Comparison of ENCODE assay signal across 39 cellular contexts in the genomic region with DNA sequence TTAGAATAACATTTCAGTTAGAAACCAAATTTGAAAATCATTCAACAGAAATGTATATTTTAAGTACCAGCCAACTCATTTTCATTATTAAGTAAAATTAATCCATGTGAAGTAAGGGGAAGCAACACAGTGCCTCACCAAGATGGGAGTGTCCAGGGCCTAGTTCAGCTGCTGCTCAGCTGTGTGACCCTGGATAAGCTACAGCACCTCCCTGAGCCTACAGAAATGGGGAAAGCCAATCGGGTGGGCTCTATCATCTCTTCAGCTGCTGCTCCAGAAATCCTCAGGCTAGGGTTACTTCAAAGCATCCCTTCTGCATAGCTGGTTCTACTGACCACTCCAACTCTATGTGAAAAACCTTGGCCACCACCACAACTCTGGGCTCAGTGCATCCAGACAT.
"Had no signal": no experiment of that assay in that cellular context is flagged by ENCODE, and none has a peak within 500 bp of the region (broad histone marks: within the 10 kb centered on the region; RNA-seq: fewer than 3 reads in every experiment).

No MANE protein-coding gene starts in this region.

- DNase-seq: activated CD4-positive, alpha-beta memory T cell treated with anti-CD3 and anti-CD28 coated beads, Interleukin-2, amount 10 ng/mL, durations not matched to agents 7 days and 5 days; activated CD4-positive, alpha-beta T cell treated with anti-CD3 and anti-CD28 coated beads for 1 hour; activated CD4-positive, alpha-beta T cell treated with anti-CD3 and anti-CD28 coated beads for 36 hours; activated CD4-positive, alpha-beta T cell treated with anti-CD3 and anti-CD28 coated beads for 48 hours; activated CD4-positive, alpha-beta T cell treated with anti-CD3 and anti-CD28 coated beads, Interleukin-2, amount 10 ng/mL, durations not matched to agents 7 days and 5 days; activated CD4-positive, alpha-beta T cell treated with anti-CD3 and anti-CD28 coated beads, Interleukin-2, amount 50 U/mL, for 48 hours; activated CD4-positive, CD25-positive, alpha-beta regulatory T cell; activated CD8-positive, alpha-beta memory T cell treated with anti-CD3 and anti-CD28 coated beads for 24 hours; activated CD8-positive, alpha-beta memory T cell treated with anti-CD3 and anti-CD28 coated beads, Interleukin-2, amount 10 ng/mL, durations not matched to agents 7 days and 5 days; activated CD8-positive, alpha-beta memory T cell treated with anti-CD3 and anti-CD28 coated beads, Interleukin-2, amount 50 U/mL, for 48 hours; activated CD8-positive, alpha-beta T cell treated with anti-CD3 and anti-CD28 coated beads, Interleukin-2, amount 10 ng/mL, durations not matched to agents 7 days and 5 days; activated effector memory CD4-positive, alpha-beta T cell treated with anti-CD3 and anti-CD28 coated beads, Interleukin-2, amount 50 U/mL, for 16 hours; activated gamma-delta T cell treated with Interleukin-2 at 50 U/mL for 16 hours; activated naive CD4-positive, alpha-beta T cell; activated naive CD4-positive, alpha-beta T cell treated with anti-CD3 and anti-CD28 coated beads for 36 hours; activated naive CD4-positive, alpha-beta T cell treated with anti-CD3 and anti-CD28 coated beads, Interleukin-2, amount 50 U/mL, for 16 hours; activated naive CD8-positive, alpha-beta T cell treated with anti-CD3 and anti-CD28 coated beads for 36 hours; activated T-cell treated with anti-CD3 and anti-CD28 coated beads, Interleukin-2, amount 50 U/mL, for 4 hours; activated T-cell treated with anti-CD3 and anti-CD28 coated beads, Interleukin-2, amount 50 U/mL, for 72 hours; adrenal gland; amniotic stem cell; aorta; body of pancreas; brain microvascular endothelial cell; cerebellar nuclear complex; T-helper 1 cell; T-helper 2 cell; T-helper 9 cell; WERI-Rb-1 had no signal

- H3K36me3 Mint-ChIP-seq: activated CD8-positive, alpha-beta memory T cell treated with anti-CD3 and anti-CD28 coated beads, Interleukin-2, amount 10 ng/mL, durations not matched to agents 7 days and 5 days; activated naive CD4-positive, alpha-beta T cell treated with anti-CD3 and anti-CD28 coated beads, Interleukin-2, amount 50 U/mL, for 72 hours; activated naive CD8-positive, alpha-beta T cell treated with anti-CD3 and anti-CD28 coated beads for 36 hours; WTC11 had no signal

- H3K4me3 Mint-ChIP-seq: activated CD4-positive, alpha-beta memory T cell treated with anti-CD3 and anti-CD28 coated beads, Interleukin-2, amount 10 ng/mL, durations not matched to agents 7 days and 5 days; activated CD4-positive, alpha-beta T cell treated with anti-CD3 and anti-CD28 coated beads for 36 hours; activated CD4-positive, alpha-beta T cell treated with anti-CD3 and anti-CD28 coated beads, Interleukin-2, amount 10 ng/mL, durations not matched to agents 7 days and 5 days; activated CD8-positive, alpha-beta memory T cell treated with anti-CD3 and anti-CD28 coated beads, Interleukin-2, amount 10 ng/mL, durations not matched to agents 7 days and 5 days; activated CD8-positive, alpha-beta T cell treated with anti-CD3 and anti-CD28 coated beads, Interleukin-2, amount 10 ng/mL, durations not matched to agents 7 days and 5 days; activated naive CD4-positive, alpha-beta T cell treated with anti-CD3 and anti-CD28 coated beads for 36 hours; activated naive CD8-positive, alpha-beta T cell treated with anti-CD3 and anti-CD28 coated beads for 36 hours; activated T-cell treated with anti-CD3 and anti-CD28 coated beads, Interleukin-2, amount 50 U/mL, for 4 hours; activated T-cell treated with anti-CD3 and anti-CD28 coated beads, Interleukin-2, amount 50 U/mL, for 72 hours; activated T-helper 1 cell treated with anti-CD3 and anti-CD28 coated beads, Interleukin-12 subunit alpha, Interleukin-12 subunit beta, Interleukin-2, Interleukin-4 antibody, amounts not matched to agents 30 ng/mL and 10 ng/mL and 1 ng/mL, durations not matched to agents 14 hours and 24 hours and 36 hours; activated T-helper 17 cell treated with anti-CD3 and anti-CD28 coated beads, Interleukin-2, amount 50 U/mL, for 72 hours; central memory CD8-positive, alpha-beta T cell; T-helper 1 cell treated with Interleukin-12 subunit alpha and Interleukin-12 subunit beta and Interleukin-4 antibody, amounts not matched to agents 30 μg/mL and 1 μg/mL, for 36 hours; T-helper 2 cell treated with Interferon-gamma antibody and Interleukin-4, amounts not matched to agents 5 μg/mL and 100 μg/mL, for 36 hours; WTC11 had no signal

- H3K9me3 Mint-ChIP-seq: activated CD4-positive, alpha-beta memory T cell treated with anti-CD3 and anti-CD28 coated beads, Interleukin-2, amount 10 ng/mL, durations not matched to agents 7 days and 5 days; activated CD4-positive, alpha-beta T cell treated with anti-CD3 and anti-CD28 coated beads, Interleukin-2, amount 10 ng/mL, durations not matched to agents 7 days and 5 days; activated naive CD4-positive, alpha-beta T cell treated with anti-CD3 and anti-CD28 coated beads for 36 hours; activated naive CD4-positive, alpha-beta T cell treated with anti-CD3 and anti-CD28 coated beads, Interleukin-2, amount 50 U/mL, for 72 hours; activated naive CD8-positive, alpha-beta T cell treated with anti-CD3 and anti-CD28 coated beads for 36 hours; activated T-cell treated with anti-CD3 and anti-CD28 coated beads, Interleukin-2, amount 50 U/mL, for 4 hours; activated T-cell treated with anti-CD3 and anti-CD28 coated beads, Interleukin-2, amount 50 U/mL, for 72 hours; activated T-helper 1 cell treated with anti-CD3 and anti-CD28 coated beads, Interleukin-12 subunit alpha, Interleukin-12 subunit beta, Interleukin-2, Interleukin-4 antibody, amounts not matched to agents 30 ng/mL and 10 ng/mL and 1 ng/mL, durations not matched to agents 14 hours and 24 hours and 36 hours; activated T-helper 17 cell treated with anti-CD3 and anti-CD28 coated beads, Interleukin-2, amount 50 U/mL, for 72 hours; central memory CD8-positive, alpha-beta T cell; T-helper 1 cell treated with Interleukin-12 subunit alpha and Interleukin-12 subunit beta and Interleukin-4 antibody, amounts not matched to agents 30 μg/mL and 1 μg/mL, for 36 hours; T-helper 2 cell treated with Interferon-gamma antibody and Interleukin-4, amounts not matched to agents 5 μg/mL and 100 μg/mL, for 36 hours; WTC11 had no signal

- H3K27ac ChIP-seq: adrenal gland, body of pancreas, brain microvascular endothelial cell, breast epithelium, WERI-Rb-1 had no signal

- FAIRE-seq: astrocyte, TTC549 had no signal

- H3K27ac Mint-ChIP-seq: activated CD4-positive, alpha-beta memory T cell treated with anti-CD3 and anti-CD28 coated beads, Interleukin-2, amount 10 ng/mL, durations not matched to agents 7 days and 5 days; activated CD4-positive, alpha-beta T cell treated with anti-CD3 and anti-CD28 coated beads for 36 hours; activated CD4-positive, alpha-beta T cell treated with anti-CD3 and anti-CD28 coated beads, Interleukin-2, amount 10 ng/mL, durations not matched to agents 7 days and 5 days; activated CD8-positive, alpha-beta memory T cell treated with anti-CD3 and anti-CD28 coated beads, Interleukin-2, amount 10 ng/mL, durations not matched to agents 7 days and 5 days; activated CD8-positive, alpha-beta T cell treated with anti-CD3 and anti-CD28 coated beads, Interleukin-2, amount 10 ng/mL, durations not matched to agents 7 days and 5 days; activated naive CD4-positive, alpha-beta T cell treated with anti-CD3 and anti-CD28 coated beads for 36 hours; activated naive CD4-positive, alpha-beta T cell treated with anti-CD3 and anti-CD28 coated beads, Interleukin-2, amount 50 U/mL, for 72 hours; activated naive CD8-positive, alpha-beta T cell treated with anti-CD3 and anti-CD28 coated beads for 36 hours; activated T-cell treated with anti-CD3 and anti-CD28 coated beads, Interleukin-2, amount 50 U/mL, for 72 hours; activated T-helper 1 cell treated with anti-CD3 and anti-CD28 coated beads, Interleukin-12 subunit alpha, Interleukin-12 subunit beta, Interleukin-2, Interleukin-4 antibody, amounts not matched to agents 30 ng/mL and 10 ng/mL and 1 ng/mL, durations not matched to agents 14 hours and 24 hours and 36 hours; activated T-helper 17 cell treated with anti-CD3 and anti-CD28 coated beads, Interleukin-2, amount 50 U/mL, for 72 hours; T-helper 1 cell treated with Interleukin-12 subunit alpha and Interleukin-12 subunit beta and Interleukin-4 antibody, amounts not matched to agents 30 μg/mL and 1 μg/mL, for 36 hours; T-helper 2 cell treated with Interferon-gamma antibody and Interleukin-4, amounts not matched to agents 5 μg/mL and 100 μg/mL, for 36 hours; WTC11 had no signal

- H3K4me1 Mint-ChIP-seq: activated CD4-positive, alpha-beta memory T cell treated with anti-CD3 and anti-CD28 coated beads, Interleukin-2, amount 10 ng/mL, durations not matched to agents 7 days and 5 days; activated CD4-positive, alpha-beta T cell treated with anti-CD3 and anti-CD28 coated beads for 36 hours; activated CD4-positive, alpha-beta T cell treated with anti-CD3 and anti-CD28 coated beads, Interleukin-2, amount 10 ng/mL, durations not matched to agents 7 days and 5 days; activated CD8-positive, alpha-beta memory T cell treated with anti-CD3 and anti-CD28 coated beads, Interleukin-2, amount 10 ng/mL, durations not matched to agents 7 days and 5 days; activated naive CD8-positive, alpha-beta T cell treated with anti-CD3 and anti-CD28 coated beads for 36 hours; activated T-helper 17 cell treated with anti-CD3 and anti-CD28 coated beads, Interleukin-2, amount 50 U/mL, for 72 hours; central memory CD8-positive, alpha-beta T cell; WTC11 had no signal
